ENCODE assay signal across 8 cellular contexts in genomic region chr17:36220737-36221136, GRCh38. TPM values are rescaled to one million over a fixed set of nuclear protein-coding genes. Genes with fewer than 3 reads are reported as not detected.
DNase-seq lines count a peak whose midpoint lies in the region; TF ChIP-seq lines count a peak whose summit lies in the region.
"Not testable (repeated sequence)": the region's sequence is repeated elsewhere in the genome, so short reads cannot be mapped to it uniquely, and the experiment has no call there.
"Had no signal": no experiment of that assay in that cellular context is flagged by ENCODE, and none has a peak within 500 bp of the region (broad histone marks: within the 10 kb centered on the region; RNA-seq: fewer than 3 reads in every experiment).

No MANE protein-coding gene starts in this region.

- H3K14ac ChIP-seq in H9 (ENCODE audit: insufficient read depth, low read length): not testable (repeated sequence)

- H3K18ac ChIP-seq in H9 (ENCODE audit: insufficient read length, low read depth, low read length): not testable (repeated sequence)

- not testable (repeated sequence) for H3K36me3 Mint-ChIP-seq in H9 (ENCODE audit: insufficient read depth in 1 of 3, low read depth in 3 of 3); activated CD4-positive, alpha-beta T cell treated with anti-CD3 and anti-CD28 coated beads, Interleukin-2, amount 10 ng/mL, durations not matched to agents 24 days and 14 days (ENCODE audit: low read depth); type B pancreatic cell

- WGBS in H9 (ENCODE audit: extremely low coverage, insufficient read length, low lambda C conversion rate): no CpG with 5 or more reads among the region's 1 CpG
- 44% methylated on average over 1 of the region's 1 CpG for WGBS in esophagus muscularis mucosa

- DNase-seq in AG10803 (ENCODE audit: low read depth) (peak; percentile 2), H9 (peak; percentile 25), esophagus muscularis mucosa (ENCODE audit: extremely low spot score) (peak; percentile 26), foreskin fibroblast (peak; percentile 11 to 13), type B pancreatic cell (ENCODE audit: extremely low spot score, unreplicated experiment) (peak; percentile 36)
- DNase-seq in activated CD4-positive, alpha-beta T cell treated with anti-CD3 and anti-CD28 coated beads, Interleukin-2, amount 10 ng/mL, durations not matched to agents 24 days and 14 days: peak; percentile 39
- peak; percentile 20 for DNase-seq in stimulated activated CD8-positive, alpha-beta memory T cell treated with anti-CD3 and anti-CD28 coated beads, Interleukin-4, amount 100 ng/mL, for 48 hours

- not testable (repeated sequence) for H2BK5ac ChIP-seq in H9 (ENCODE audit: insufficient read length, low read length)

- not testable (repeated sequence) for H3K4me3 Mint-ChIP-seq in H9; activated CD4-positive, alpha-beta T cell treated with anti-CD3 and anti-CD28 coated beads, Interleukin-2, amount 10 ng/mL, durations not matched to agents 24 days and 14 days; type B pancreatic cell

- not testable (repeated sequence) for H2AK5ac ChIP-seq in H9 (ENCODE audit: insufficient read length, low read length)

- not testable (repeated sequence) for H3K27me3 Mint-ChIP-seq in H9 (ENCODE audit: low read depth); activated CD4-positive, alpha-beta T cell treated with anti-CD3 and anti-CD28 coated beads, Interleukin-2, amount 10 ng/mL, durations not matched to agents 24 days and 14 days
- H3K27me3 Mint-ChIP-seq in type B pancreatic cell: peaks cover 19% of the 10 kb centered on the region

- TF ChIP-seq POLR2A in esophagus muscularis mucosa (IDR thresholded peaks at IDR 0.05; ENCODE audit: low read depth): not testable (repeated sequence)

- H3K56ac ChIP-seq in H9 (ENCODE audit: insufficient read length, low read depth, low read length): not testable (repeated sequence)

- not testable (repeated sequence) for H3K4me3 ChIP-seq in AG10803 (ENCODE audit: low read length); esophagus muscularis mucosa; foreskin fibroblast (ENCODE audit: low read depth in 1 of 2, low read length in 2 of 2)

- not testable (repeated sequence) for H3K23ac ChIP-seq in H9 (ENCODE audit: insufficient read length, low read depth, low read length)

- not testable (repeated sequence) for H3K9me3 ChIP-seq in H9 (ENCODE audit: control insufficient read depth, low read depth, low read length)
- peaks cover 0 to 13% (median 0%) of the 10 kb centered on the region in 4 donors for H3K9me3 ChIP-seq in esophagus muscularis mucosa

- H2AFZ ChIP-seq in H9 (ENCODE audit: low read length): not testable (repeated sequence)

- not testable (repeated sequence) for H3K27ac Mint-ChIP-seq in H9; activated CD4-positive, alpha-beta T cell treated with anti-CD3 and anti-CD28 coated beads, Interleukin-2, amount 10 ng/mL, durations not matched to agents 24 days and 14 days; type B pancreatic cell

- peaks cover 17% of the 10 kb centered on the region in 2 experiments; a peak in 4 of 5 replicates for H3K9me3 Mint-ChIP-seq in H9
- H3K9me3 Mint-ChIP-seq in activated CD4-positive, alpha-beta T cell treated with anti-CD3 and anti-CD28 coated beads, Interleukin-2, amount 10 ng/mL, durations not matched to agents 24 days and 14 days: not testable (repeated sequence)
- peaks cover 11% of the 10 kb centered on the region for H3K9me3 Mint-ChIP-seq in type B pancreatic cell

- not testable (repeated sequence) for H3K4me1 Mint-ChIP-seq in H9; activated CD4-positive, alpha-beta T cell treated with anti-CD3 and anti-CD28 coated beads, Interleukin-2, amount 10 ng/mL, durations not matched to agents 24 days and 14 days; type B pancreatic cell (ENCODE audit: unreplicated experiment)

- H3K79me2 ChIP-seq in H9 (ENCODE audit: insufficient read depth, low read length): not testable (repeated sequence)

- not testable (repeated sequence) for H3K27me3 ChIP-seq in H9 (ENCODE audit: insufficient read depth, low read length); esophagus muscularis mucosa

- H2BK20ac ChIP-seq in H9 (ENCODE audit: low read depth, low read length, poor library complexity, severe bottlenecking): not testable (repeated sequence)

- intact Hi-C loops in activated CD4-positive, alpha-beta T cell treated with anti-CD3 and anti-CD28 coated beads, Interleukin-2, amount 10 ng/mL, durations not matched to agents 24 days and 14 days (cut with micrococcal nuclease); esophagus muscularis mucosa (cut with DNase I): not testable (repeated sequence)

- H4K91ac ChIP-seq in H9 (ENCODE audit: insufficient read length, low read depth, low read length): not testable (repeated sequence)

- TF ChIP-seq EP300 in esophagus muscularis mucosa (IDR thresholded peaks at IDR 0.05): not testable (repeated sequence)

- H3K23me2 ChIP-seq in H9 (ENCODE audit: insufficient read length, low read depth, low read length, poor library complexity, severe bottlenecking): not testable (repeated sequence)

- not testable (repeated sequence) for H3K79me1 ChIP-seq in H9 (ENCODE audit: insufficient read depth, low read depth, low read length, poor library complexity, severe bottlenecking)

- not testable (repeated sequence) for H3K4ac ChIP-seq in H9 (ENCODE audit: low read depth, low read length)

- not testable (repeated sequence) for H3K36me3 ChIP-seq in esophagus muscularis mucosa

- H4K20me1 ChIP-seq in H9 (ENCODE audit: control insufficient read depth, insufficient read depth, insufficient read length): not testable (repeated sequence)

- not testable (repeated sequence) for H4K8ac ChIP-seq in H9 (replicated peaks; ENCODE audit: insufficient read length, low read depth, low read length)

- not testable (repeated sequence) for H3K4me2 ChIP-seq in H9 (ENCODE audit: insufficient read depth, insufficient read length, low read length)

- H4K5ac ChIP-seq in H9 (ENCODE audit: insufficient read length, low read depth, low read length): not testable (repeated sequence)

- not testable (repeated sequence) for TF ChIP-seq CTCF in AG10803 (conservative IDR thresholded peaks at IDR 0.05; ENCODE audit: low read length); H9 (conservative IDR thresholded peaks at IDR 0.05); esophagus muscularis mucosa (IDR thresholded peaks at IDR 0.05); foreskin fibroblast (IDR thresholded peaks at IDR 0.05; ENCODE audit: low read depth, low read length); type B pancreatic cell (conservative IDR thresholded peaks at IDR 0.05)

- H3T11ph ChIP-seq in H9 (ENCODE audit: low read length): not testable (repeated sequence)

- not testable (repeated sequence) for H3K27ac ChIP-seq in H9 (ENCODE audit: insufficient read length, low read depth, low read length); esophagus muscularis mucosa (replicated peaks in 1 of 4)

- H2BK15ac ChIP-seq in H9 (ENCODE audit: low read depth, low read length): not testable (repeated sequence)

- H3K4me1 ChIP-seq in H9 (ENCODE audit: insufficient read depth, low read length); esophagus muscularis mucosa: not testable (repeated sequence)

- H2BK12ac ChIP-seq in H9 (ENCODE audit: insufficient read length, low read depth, low read length): not testable (repeated sequence)

- not testable (repeated sequence) for H3K9ac ChIP-seq in H9 (ENCODE audit: extremely low read depth, insufficient read length, low read length)

- H2BK120ac ChIP-seq in H9 (ENCODE audit: low read depth, low read length, poor library complexity, severe bottlenecking): not testable (repeated sequence)

RNA-seq across cellular contexts. Expression of gene CCL4L2, which starts 9.9 kb away (rescaled TPM):
- total RNA-seq in H9 (2021): not detected in 2 replicates
- total RNA-seq in activated CD4-positive, alpha-beta T cell treated with anti-CD3 and anti-CD28 coated beads, Interleukin-2, amount 10 ng/mL, durations not matched to agents 24 days and 14 days: 11.5 and 11.9 TPM in 2 replicates
- under 1 TPM in 1 of 4 donors, not detected in 3; 0.80 TPM for total RNA-seq in esophagus muscularis mucosa
- total RNA-seq in type B pancreatic cell (ENCODE audit: low replicate concordance): 0.45 TPM in 1 of 2 replicates, not detected in the other
- total RNA-seq: G401 had no signal

RNA-seq across cellular contexts. Expression of gene CCL3L1, which starts 24.2 kb away (rescaled TPM):
- 0.29 TPM in 1 of 2 replicates, not detected in the other for total RNA-seq in H9 (2021)
- 4.4 and 4.5 TPM in 2 replicates for total RNA-seq in activated CD4-positive, alpha-beta T cell treated with anti-CD3 and anti-CD28 coated beads, Interleukin-2, amount 10 ng/mL, durations not matched to agents 24 days and 14 days
- not detected for total RNA-seq in esophagus muscularis mucosa
- total RNA-seq in type B pancreatic cell (ENCODE audit: low replicate concordance): 0.41 TPM in 1 of 2 replicates, not detected in the other
- total RNA-seq: G401 had no signal

RNA-seq across cellular contexts. Expression of gene TBC1D3I, which starts 43.6 kb away (rescaled TPM):
- total RNA-seq in H9 (2021) (0.35 TPM in 1 of 2 replicates, not detected in the other), esophagus muscularis mucosa (under 1 TPM in 1 of 4 donors, not detected in 3; 0.19 TPM), type B pancreatic cell (ENCODE audit: low replicate concordance) (0.24 TPM in 2 replicates)
- total RNA-seq in activated CD4-positive, alpha-beta T cell treated with anti-CD3 and anti-CD28 coated beads, Interleukin-2, amount 10 ng/mL, durations not matched to agents 24 days and 14 days: 0.65 and 1.9 TPM in 2 replicates
- total RNA-seq: G401 had no signal

RNA-seq across cellular contexts. Expression of gene TBC1D3B, which starts 44.3 kb away (rescaled TPM):
- 5.5 and 8.8 TPM in 2 replicates for total RNA-seq in H9 (2021)
- 8.9 and 9.8 TPM in 2 replicates for total RNA-seq in activated CD4-positive, alpha-beta T cell treated with anti-CD3 and anti-CD28 coated beads, Interleukin-2, amount 10 ng/mL, durations not matched to agents 24 days and 14 days
- 1 to 10 TPM in 3 of 4 donors, not detected in 1; 2.1 to 5.8 (median 2.7) TPM for total RNA-seq in esophagus muscularis mucosa
- total RNA-seq in type B pancreatic cell (ENCODE audit: low replicate concordance): 14.5 and 18.0 TPM in 2 replicates
- total RNA-seq: G401 had no signal
